ENCODE assay signal across 33 cellular contexts in genomic region chr2:14047491-14047890, GRCh38.
"Had no signal": no experiment of that assay in that cellular context is flagged by ENCODE, and none has a peak within 500 bp of the region (broad histone marks: within the 10 kb centered on the region; RNA-seq: fewer than 3 reads in every experiment).

No MANE protein-coding gene starts in this region.

- H3K27me3 ChIP-seq: MG63 had no signal

- H3K9me3 ChIP-seq: MG63 had no signal

- H3K4me3 ChIP-seq: MG63 had no signal

- DNase-seq: Karpas-422, Kasumi-1, KG1, MG63, MM.1S, MV-4-11, NCI-H1048, NCI-H1092, NCI-H1092 treated with DMSO at 0.1 percent for 48 hours, NCI-H1105, NCI-H1105 treated with DMSO at 0.1 percent for 48 hours, NCI-H1417 treated with DMSO at 0.1 percent for 48 hours, NCI-H1436, NCI-H1436 treated with DMSO at 0.1 percent for 48 hours, NCI-H146, NCI-H1694, NCI-H1694 treated with DMSO at 0.1 percent for 48 hours, NCI-H187 treated with DMSO at 0.1 percent for 48 hours, NCI-H1930, NCI-H2029, NCI-H2029 treated with DMSO at 0.1 percent for 48 hours, NCI-H2081, NCI-H2081 treated with DMSO at 0.1 percent for 48 hours, NCI-H2107, NCI-H2171, NCI-H2171 treated with DMSO at 0.1 percent for 48 hours, NCI-H2227 treated with DMSO at 0.1 percent for 48 hours, NCI-H226, NCI-H345, NCI-H446, NCI-H446 treated with DMSO at 0.1 percent for 48 hours, NCI-H510A had no signal

- H3K27ac ChIP-seq: KMS-11 had no signal

- H3K9ac ChIP-seq: KMS-11 had no signal

- H3K4me2 ChIP-seq: KMS-11 had no signal

- H3K36me3 ChIP-seq: MG63 had no signal
